ENCODE assay signal across 10 cellular contexts in genomic region chr3:48112813-48113212, GRCh38.
DNase-seq lines count a peak whose midpoint lies in the region; ATAC-seq and TF ChIP-seq lines count a peak whose summit lies in the region.
"Had no signal": no experiment of that assay in that cellular context is flagged by ENCODE, and none has a peak within 500 bp of the region (broad histone marks: within the 10 kb centered on the region; RNA-seq: fewer than 3 reads in every experiment).

No MANE protein-coding gene starts in this region.

- no peak for ATAC-seq in activated T-cell treated with anti-CD3 and anti-CD28 coated beads, Interleukin-2, amount 50 U/mL, for 72 hours (replicated peaks in 1 of 2)
- ATAC-seq in aorta (ENCODE audit: low FRiP score), result no peak
- ATAC-seq in HG02970 (IDR thresholded peaks at IDR 0.05; ENCODE audit: low FRiP score, unreplicated experiment), result no peak

- no peak overlapping the region for H2AK5ac ChIP-seq in mesenchymal stem cell (ENCODE audit: low read length, severe bottlenecking)

- H2BK12ac ChIP-seq in mesenchymal stem cell (ENCODE audit: low read length in 2 of 2), result no peak overlapping the region

- H2BK15ac ChIP-seq in mesenchymal stem cell (ENCODE audit: low read depth, poor library complexity, severe bottlenecking), result no peak overlapping the region

- H3K4ac ChIP-seq in mesenchymal stem cell (ENCODE audit: low read depth in 1 of 2, low read length in 2 of 2), result no peak overlapping the region

- no peaks in the 10 kb centered on the region for H3K27me3 Mint-ChIP-seq in activated T-cell treated with anti-CD3 and anti-CD28 coated beads, Interleukin-2, amount 50 U/mL, for 72 hours (ENCODE audit: low read depth)

- H3K27ac ChIP-seq in ascending aorta (peak overlapping the region; percentile 70 to 83), aorta (ENCODE audit: low read depth in 1 of 2, low read length in 2 of 2) (peak overlapping the region; percentile 69 to 76), mesenchymal stem cell (ENCODE audit: low read length, poor library complexity, severe bottlenecking) (no peak overlapping the region)

- H3K27me3 ChIP-seq in ascending aorta (no peaks in the 10 kb centered on the region), aorta (ENCODE audit: control insufficient read depth in 1 of 2, insufficient read depth in 2 of 2, low read length in 1 of 2) (no peaks in the 10 kb centered on the region), mesenchymal stem cell (ENCODE audit: control insufficient read depth in 1 of 2, insufficient read depth in 1 of 2, low read length in 2 of 2) (no peaks in the 10 kb centered on the region)

- no peak overlapping the region for H4K91ac ChIP-seq in mesenchymal stem cell (ENCODE audit: low read length)

- H3K9ac ChIP-seq in mesenchymal stem cell (ENCODE audit: low read length), result no peak overlapping the region

- peaks cover 14% of the 10 kb centered on the region for H3K4me1 Mint-ChIP-seq in activated T-cell treated with anti-CD3 and anti-CD28 coated beads, Interleukin-2, amount 50 U/mL, for 72 hours (ENCODE audit: low read depth)

- no peak overlapping the region for H3K23ac ChIP-seq in mesenchymal stem cell (ENCODE audit: low read length in 2 of 2)

- no peaks in the 10 kb centered on the region for H3K79me1 ChIP-seq in mesenchymal stem cell (replicated peaks; ENCODE audit: low read length, poor library complexity, severe bottlenecking)

- no peak for TF ChIP-seq CTCF in ascending aorta (IDR thresholded peaks at IDR 0.05)

- no peak overlapping the region for H3K4me2 ChIP-seq in mesenchymal stem cell (ENCODE audit: low read length, poor library complexity, severe bottlenecking)

- no peak overlapping the region for H3K14ac ChIP-seq in mesenchymal stem cell (ENCODE audit: low read length in 2 of 2)

- H3K4me3 Mint-ChIP-seq in activated T-cell treated with anti-CD3 and anti-CD28 coated beads, Interleukin-2, amount 50 U/mL, for 72 hours, result peak overlapping the region; percentile 23 to 58

- H3K36me3 ChIP-seq in ascending aorta (no peaks in the 10 kb centered on the region), aorta (ENCODE audit: control insufficient read depth in 1 of 2, insufficient read depth in 2 of 2, low read length in 1 of 2) (no peaks in the 10 kb centered on the region), mesenchymal stem cell (ENCODE audit: control insufficient read depth in 1 of 2, insufficient read depth in 2 of 2, low read depth in 1 of 2, low read length in 2 of 2) (no peaks in the 10 kb centered on the region)

- H3K18ac ChIP-seq in mesenchymal stem cell (ENCODE audit: low read depth in 1 of 2, low read length in 2 of 2), result no peak overlapping the region

- WGBS in aorta, 2 donors, result 9 to 11% methylated on average over 1 of the region's 1 CpG
- 93% methylated on average over 1 of the region's 1 CpG for WGBS in mesenchymal stem cell

- no peak overlapping the region for H2BK120ac ChIP-seq in mesenchymal stem cell (ENCODE audit: low read depth, low read length)

- H3K9me3 Mint-ChIP-seq in activated T-cell treated with anti-CD3 and anti-CD28 coated beads, Interleukin-2, amount 50 U/mL, for 72 hours, result no peaks in the 10 kb centered on the region

- no peaks in the 10 kb centered on the region for H3K9me3 ChIP-seq in ascending aorta
- H3K9me3 ChIP-seq in aorta (ENCODE audit: control insufficient read depth, low read length), result no peaks in the 10 kb centered on the region
- H3K9me3 ChIP-seq in mesenchymal stem cell (ENCODE audit: control insufficient read depth, low read length), result no peaks in the 10 kb centered on the region

- H3K27ac Mint-ChIP-seq in activated T-cell treated with anti-CD3 and anti-CD28 coated beads, Interleukin-2, amount 50 U/mL, for 72 hours, result peak overlapping the region; percentile 38

- peak overlapping the region; percentile 28 for H3K4me3 ChIP-seq in Jurkat, Clone E6-1 (ENCODE audit: low read length)
- H3K4me3 ChIP-seq in ascending aorta (peak overlapping the region in 1 of 2 donors; percentile 40), aorta (ENCODE audit: low read length in 2 of 2) (no peak overlapping the region), mesenchymal stem cell (ENCODE audit: insufficient read depth in 1 of 2, low read depth in 1 of 2, low read length in 2 of 2) (no peak overlapping the region)

- intact Hi-C loops in ascending aorta (cut with DNase I), result no loop called here
- intact Hi-C loops in aorta (cut with DNase I), result no loop called here

- no peak overlapping the region for H2BK5ac ChIP-seq in mesenchymal stem cell (ENCODE audit: low read depth, low read length, poor library complexity, severe bottlenecking)

- no peaks in the 10 kb centered on the region for H3K36me3 Mint-ChIP-seq in activated T-cell treated with anti-CD3 and anti-CD28 coated beads, Interleukin-2, amount 50 U/mL, for 72 hours (ENCODE audit: insufficient read depth in 2 of 2)

- H2AFZ ChIP-seq in mesenchymal stem cell (ENCODE audit: low read depth, low read length), result no peak overlapping the region

- H4K8ac ChIP-seq in mesenchymal stem cell (ENCODE audit: low read length), result no peak overlapping the region

- H3K4me1 ChIP-seq in ascending aorta (peaks cover 5 to 16% of the 10 kb centered on the region in 2 donors), aorta (ENCODE audit: control insufficient read depth in 1 of 2, insufficient read depth in 2 of 2, low read length in 2 of 2) (peaks cover 4 to 6% of the 10 kb centered on the region in 2 donors), mesenchymal stem cell (ENCODE audit: control insufficient read depth, insufficient read depth, low read depth, low read length) (no peaks in the 10 kb centered on the region)

- no peak for DNase-seq in activated T-cell treated with anti-CD3 and anti-CD28 coated beads, Interleukin-2, amount 50 U/mL, for 72 hours
- DNase-seq in activated T-cell treated with anti-CD3 and anti-CD28 coated beads, Interleukin-2, amount 50 U/mL, for 1 hour, result no peak
- no peak for DNase-seq in Jurkat, Clone E6-1 (ENCODE audit: low read depth, low spot score)
- DNase-seq in ascending aorta (ENCODE audit: low spot score in 2 of 2), result no peak
- DNase-seq in aorta, result no peak
- no peak for DNase-seq in mesenchymal stem cell
- DNase-seq in HPDE6-E6E7 (ENCODE audit: extremely low spot score), result no peak
- DNase-seq: NCI-H2227 treated with DMSO at 0.1 percent for 48 hours; stimulated activated CD4-positive, alpha-beta T cell treated with anti-CD3 and anti-CD28 coated beads, Interleukin-12 subunit alpha, Interleukin-12 subunit beta, amount 100 ng/mL, for 4 hours had no signal
